ENCODE assay signal across 16 cellular contexts in the genomic region with DNA sequence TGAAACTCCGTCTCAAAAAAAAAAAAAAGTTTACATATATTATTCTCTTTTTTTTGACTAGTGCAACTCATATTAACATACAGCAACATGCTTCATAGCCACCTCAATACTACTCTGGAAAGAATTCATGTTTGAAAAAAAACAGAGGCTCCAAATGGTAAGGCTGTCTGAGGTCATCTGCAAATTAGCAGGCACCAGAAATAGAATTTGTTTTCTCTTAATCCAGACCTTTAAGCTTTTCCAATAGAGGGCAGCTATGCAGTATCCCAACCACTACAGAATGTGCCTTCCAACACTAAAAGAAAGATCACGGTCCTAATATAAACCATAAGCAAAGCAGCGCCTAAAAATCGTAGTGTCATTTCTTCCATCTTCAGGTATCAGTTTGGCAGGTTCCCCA. TPM values are rescaled to one million over a fixed set of nuclear protein-coding genes. Genes with fewer than 3 reads are reported as not detected.
DNase-seq lines count a peak whose midpoint lies in the region; ATAC-seq and TF ChIP-seq lines count a peak whose summit lies in the region.
"Had no signal": no experiment of that assay in that cellular context is flagged by ENCODE, and none has a peak within 500 bp of the region (broad histone marks: within the 10 kb centered on the region; RNA-seq: fewer than 3 reads in every experiment).

No MANE protein-coding gene starts in this region.

- H3K27ac Mint-ChIP-seq in WTC11 = peak overlapping the region; percentile 11; the same call in 1 of the 2 replicates

- H3K4me3 Mint-ChIP-seq in WTC11 = no peak overlapping the region
- H3K4me3 Mint-ChIP-seq: CD14-positive monocyte; CD4-positive, alpha-beta memory T cell had no signal

- no peak for TF ChIP-seq CTCF in WTC11 (IDR thresholded peaks at IDR 0.05)
- no peak for TF ChIP-seq CTCF in left ventricle myocardium inferior (IDR thresholded peaks at IDR 0.05; ENCODE audit: borderline replicate concordance)

- peak; percentile 56 for ATAC-seq in Right ventricle myocardium superior (ENCODE audit: poor library complexity)
- ATAC-seq in WTC11 = no peak
- no peak for ATAC-seq in HG03025 (IDR thresholded peaks at IDR 0.05; ENCODE audit: low FRiP score, unreplicated experiment)

- H3K36me3 ChIP-seq in left ventricle myocardium inferior = peaks cover 40% of the 10 kb centered on the region

- DNase-seq in Right ventricle myocardium superior = no peak
- DNase-seq in cardiac septum (ENCODE audit: low spot score) = no peak
- no peak for DNase-seq in WTC11 (ENCODE audit: low spot score)
- DNase-seq in left ventricle myocardium inferior = no peak
- DNase-seq in NCI-H1105 treated with DMSO at 0.1 percent for 48 hours (lab: John Stamatoyannopoulos, UW) = no peak
- no peak for DNase-seq in nucleus accumbens (lab: John Stamatoyannopoulos, UW)
- DNase-seq: 8988T; CD4-positive, alpha-beta memory T cell; DMS153; GDM1; GM23248 had no signal

- H3K4me1 ChIP-seq in left ventricle myocardium inferior = peaks cover 43% of the 10 kb centered on the region

- no peak overlapping the region for H3K4me3 ChIP-seq in left ventricle myocardium inferior
- H3K4me3 ChIP-seq: BLaER1, GM23248, HAP-1 had no signal

- H3K36me3 Mint-ChIP-seq in WTC11 = peaks cover 33% of the 10 kb centered on the region

- POLR2A ChIA-PET in WTC11 (lab: Charles Lee) = no interaction called here

- peaks cover 14% of the 10 kb centered on the region for H3K4me1 Mint-ChIP-seq in WTC11

- H3K27me3 Mint-ChIP-seq in WTC11 (ENCODE audit: low read depth) = no peaks in the 10 kb centered on the region
- H3K27me3 Mint-ChIP-seq: CD4-positive, alpha-beta memory T cell had no signal

- 0 out of 2 replicates have a peak, but pooled peaks cover 3% of the 10 kb centered on the region for H3K9me3 Mint-ChIP-seq in WTC11
- H3K9me3 Mint-ChIP-seq: CD4-positive, alpha-beta memory T cell had no signal

- intact Hi-C loops in Right ventricle myocardium superior (cut with DNase I) (no loop called here), cardiac septum (cut with DNase I) (no loop called here), left ventricle myocardium inferior (cut with micrococcal nuclease) (no loop called here)

- H3K27me3 ChIP-seq in left ventricle myocardium inferior (ENCODE audit: low read depth) = no peaks in the 10 kb centered on the region
- H3K27me3 ChIP-seq: BLaER1 had no signal

- peak overlapping the region; percentile 4 for H3K27ac ChIP-seq in left ventricle myocardium inferior (replicated peaks)
- H3K27ac ChIP-seq: BLaER1, GM23248, HL-60 had no signal

- no peaks in the 10 kb centered on the region for H3K9me3 ChIP-seq in left ventricle myocardium inferior (replicated peaks)
- H3K9me3 ChIP-seq: HAP-1 had no signal

- CTCF ChIA-PET in WTC11 (lab: Charles Lee) = no interaction called here

TF ChIP-seq in WTC11, 78 proteins besides CTCF, POLR2A, EP300 and RAD21:
- TF ChIP-seq, protein P1, sequence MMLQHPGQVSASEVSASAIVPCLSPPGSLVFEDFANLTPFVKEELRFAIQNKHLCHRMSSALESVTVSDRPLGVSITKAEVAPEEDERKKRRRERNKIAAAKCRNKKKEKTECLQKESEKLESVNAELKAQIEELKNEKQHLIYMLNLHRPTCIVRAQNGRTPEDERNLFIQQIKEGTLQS (CRISPR knock-in tag; conservative IDR thresholded peaks at IDR 0.05) = no peak
- no peak for TF ChIP-seq IRF2 (CRISPR knock-in tag; IDR thresholded peaks at IDR 0.05; ENCODE audit: borderline replicate concordance, low read depth)

RNA-seq across cellular contexts. Expression of a gene that starts 12.0 kb away (rescaled TPM):
- total RNA-seq in Right ventricle myocardium superior = 19.5 TPM
- 18.2 TPM for total RNA-seq in cardiac septum
- 47.5 to 49.3 TPM (median 48.1 TPM) in 3 replicates for total RNA-seq in WTC11 (2021)
- total RNA-seq in left ventricle myocardium inferior = 22.5 TPM
